ENCODE assay signal across 1 cellular context in the genomic region with DNA sequence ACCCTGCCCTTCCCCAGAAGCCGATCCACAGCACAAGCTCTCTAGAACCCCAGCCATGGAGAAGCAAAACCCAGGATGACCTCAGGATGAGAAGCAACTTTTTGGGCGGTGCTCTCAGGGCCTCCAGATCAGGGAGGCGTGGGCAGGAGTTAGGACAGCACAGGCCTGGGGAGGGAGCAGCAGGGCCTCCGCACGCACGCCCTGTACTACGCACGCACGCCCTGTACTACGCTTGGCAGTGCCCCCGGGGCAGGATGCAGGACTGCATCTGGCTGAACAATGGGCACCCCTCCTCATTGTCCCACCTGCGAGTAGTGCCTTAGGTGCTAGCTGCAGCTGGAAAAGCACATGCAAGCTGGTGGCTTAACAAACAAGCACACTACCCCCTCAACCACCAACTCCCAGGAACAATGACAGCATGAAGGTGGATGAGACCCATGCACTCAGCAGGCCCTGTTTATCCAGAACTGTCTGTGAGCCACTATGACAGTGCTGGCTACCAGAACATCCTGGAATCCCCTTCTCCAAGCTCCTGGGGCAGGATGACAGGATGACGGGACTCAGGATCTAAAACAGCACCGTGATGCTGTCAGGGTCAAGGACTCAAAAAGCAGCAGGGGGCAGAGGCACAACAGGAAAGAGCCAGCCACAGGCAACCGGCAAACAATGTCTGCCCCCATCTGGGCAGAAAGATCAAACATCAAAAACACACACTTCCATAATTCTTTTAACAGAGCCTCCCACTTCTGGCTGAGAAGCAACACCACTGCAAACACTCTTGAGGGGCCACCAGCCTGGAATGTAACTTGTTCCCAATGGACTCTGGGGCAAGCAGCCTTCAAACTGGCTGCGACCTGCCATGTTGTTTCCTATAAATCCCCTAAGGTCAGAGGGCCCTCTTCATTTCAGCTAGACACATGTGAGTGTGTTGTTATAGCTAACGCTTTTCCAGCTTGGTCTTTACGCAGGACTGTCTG.
TF ChIP-seq lines count a peak whose summit lies in the region.

No MANE protein-coding gene starts in this region.

TF ChIP-seq in HepG2, 621 proteins besides CTCF, POLR2A, EP300 and RAD21 (continued from another document and continues in another):
- TF ChIP-seq, protein P1, sequence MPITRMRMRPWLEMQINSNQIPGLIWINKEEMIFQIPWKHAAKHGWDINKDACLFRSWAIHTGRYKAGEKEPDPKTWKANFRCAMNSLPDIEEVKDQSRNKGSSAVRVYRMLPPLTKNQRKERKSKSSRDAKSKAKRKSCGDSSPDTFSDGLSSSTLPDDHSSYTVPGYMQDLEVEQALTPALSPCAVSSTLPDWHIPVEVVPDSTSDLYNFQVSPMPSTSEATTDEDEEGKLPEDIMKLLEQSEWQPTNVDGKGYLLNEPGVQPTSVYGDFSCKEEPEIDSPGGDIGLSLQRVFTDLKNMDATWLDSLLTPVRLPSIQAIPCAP (CRISPR knock-in tag; IDR thresholded peaks at IDR 0.05; ENCODE audit: low read depth) = no peak
- TF ChIP-seq, protein P2, sequence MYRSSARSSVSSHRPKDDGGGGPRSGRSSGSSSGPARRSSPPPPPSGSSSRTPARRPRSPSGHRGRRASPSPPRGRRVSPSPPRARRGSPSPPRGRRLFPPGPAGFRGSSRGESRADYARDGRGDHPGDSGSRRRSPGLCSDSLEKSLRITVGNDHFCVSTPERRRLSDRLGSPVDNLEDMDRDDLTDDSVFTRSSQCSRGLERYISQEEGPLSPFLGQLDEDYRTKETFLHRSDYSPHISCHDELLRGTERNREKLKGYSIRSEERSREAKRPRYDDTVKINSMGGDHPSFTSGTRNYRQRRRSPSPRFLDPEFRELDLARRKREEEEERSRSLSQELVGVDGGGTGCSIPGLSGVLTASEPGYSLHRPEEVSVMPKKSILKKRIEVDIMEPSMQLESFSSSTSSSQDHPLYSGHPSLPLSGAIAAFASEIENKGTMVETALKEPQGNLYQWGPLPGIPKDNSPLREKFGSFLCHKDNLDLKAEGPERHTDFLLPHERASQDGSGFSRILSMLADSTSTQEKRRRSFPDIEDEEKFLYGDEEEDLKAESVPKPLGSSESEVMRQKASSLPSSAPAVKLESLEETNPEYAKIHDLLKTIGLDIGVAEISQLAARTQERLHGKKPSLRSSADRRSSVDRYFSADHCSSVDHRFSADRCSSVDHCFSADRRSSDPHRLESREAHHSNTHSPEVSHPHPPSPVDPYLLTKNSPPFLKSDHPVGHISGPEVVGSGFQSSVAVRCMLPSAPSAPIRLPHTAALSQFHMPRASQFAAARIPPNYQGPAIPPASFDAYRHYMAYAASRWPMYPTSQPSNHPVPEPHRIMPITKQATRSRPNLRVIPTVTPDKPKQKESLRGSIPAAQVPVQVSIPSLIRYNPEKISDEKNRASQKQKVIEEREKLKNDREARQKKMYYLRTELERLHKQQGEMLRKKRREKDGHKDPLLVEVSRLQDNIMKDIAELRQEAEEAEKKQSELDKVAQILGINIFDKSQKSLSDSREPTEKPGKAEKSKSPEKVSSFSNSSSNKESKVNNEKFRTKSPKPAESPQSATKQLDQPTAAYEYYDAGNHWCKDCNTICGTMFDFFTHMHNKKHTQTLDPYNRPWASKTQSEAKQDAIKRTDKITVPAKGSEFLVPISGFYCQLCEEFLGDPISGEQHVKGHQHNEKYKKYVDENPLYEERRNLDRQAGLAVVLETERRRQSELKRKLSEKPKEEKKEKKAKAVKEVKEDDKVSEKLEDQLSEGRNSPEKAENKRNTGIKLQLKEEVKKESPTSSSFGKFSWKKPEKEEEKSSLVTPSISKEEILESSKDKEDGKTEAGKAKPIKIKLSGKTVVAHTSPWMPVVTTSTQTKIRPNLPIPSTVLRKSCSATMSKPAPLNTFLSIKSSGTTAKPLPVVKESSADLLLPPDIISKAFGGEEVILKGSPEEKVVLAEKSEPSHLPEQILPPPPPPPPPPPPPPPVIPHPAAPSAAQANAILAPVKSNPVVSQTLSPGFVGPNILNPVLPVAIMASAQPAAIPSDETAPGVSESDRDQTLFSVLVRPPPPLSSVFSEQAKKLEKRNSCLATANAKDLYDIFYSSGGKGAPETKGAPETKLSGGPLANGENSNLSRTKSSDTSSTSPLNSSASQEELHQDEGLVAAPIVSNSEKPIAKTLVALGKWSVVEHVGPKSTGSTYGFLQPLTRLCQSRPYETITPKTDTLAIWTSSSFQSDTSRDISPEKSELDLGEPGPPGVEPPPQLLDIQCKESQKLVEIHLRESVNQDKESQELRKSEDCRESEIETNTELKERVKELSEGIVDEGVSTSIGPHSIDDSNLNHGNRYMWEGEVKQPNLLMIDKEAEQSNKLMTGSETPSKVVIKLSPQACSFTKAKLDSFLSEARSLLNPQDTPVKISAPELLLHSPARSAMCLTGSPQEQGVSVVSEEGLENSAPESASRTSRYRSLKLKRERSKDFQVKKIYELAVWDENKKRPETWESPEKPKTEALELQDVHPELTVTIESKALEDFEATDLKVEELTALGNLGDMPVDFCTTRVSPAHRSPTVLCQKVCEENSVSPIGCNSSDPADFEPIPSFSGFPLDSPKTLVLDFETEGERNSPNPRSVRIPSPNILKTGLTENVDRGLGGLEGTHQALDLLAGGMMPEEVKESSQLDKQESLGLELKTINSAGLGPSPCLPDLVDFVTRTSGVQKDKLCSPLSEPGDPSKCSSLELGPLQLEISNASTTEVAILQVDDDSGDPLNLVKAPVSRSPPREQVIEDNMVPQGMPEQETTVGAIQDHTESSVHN (CRISPR knock-in tag; IDR thresholded peaks at IDR 0.05) = no peak
- TF ChIP-seq FLYWCH1 (CRISPR knock-in tag; IDR thresholded peaks at IDR 0.05) = no peak
- TF ChIP-seq ZNF780A (CRISPR knock-in tag; IDR thresholded peaks at IDR 0.05) = no peak
- no peak for TF ChIP-seq ASH2L (IDR thresholded peaks at IDR 0.05; ENCODE audit: insufficient read length, low read depth, low read length)
- TF ChIP-seq ATM (IDR thresholded peaks at IDR 0.05; ENCODE audit: borderline replicate concordance) = no peak
- TF ChIP-seq, protein P3, sequence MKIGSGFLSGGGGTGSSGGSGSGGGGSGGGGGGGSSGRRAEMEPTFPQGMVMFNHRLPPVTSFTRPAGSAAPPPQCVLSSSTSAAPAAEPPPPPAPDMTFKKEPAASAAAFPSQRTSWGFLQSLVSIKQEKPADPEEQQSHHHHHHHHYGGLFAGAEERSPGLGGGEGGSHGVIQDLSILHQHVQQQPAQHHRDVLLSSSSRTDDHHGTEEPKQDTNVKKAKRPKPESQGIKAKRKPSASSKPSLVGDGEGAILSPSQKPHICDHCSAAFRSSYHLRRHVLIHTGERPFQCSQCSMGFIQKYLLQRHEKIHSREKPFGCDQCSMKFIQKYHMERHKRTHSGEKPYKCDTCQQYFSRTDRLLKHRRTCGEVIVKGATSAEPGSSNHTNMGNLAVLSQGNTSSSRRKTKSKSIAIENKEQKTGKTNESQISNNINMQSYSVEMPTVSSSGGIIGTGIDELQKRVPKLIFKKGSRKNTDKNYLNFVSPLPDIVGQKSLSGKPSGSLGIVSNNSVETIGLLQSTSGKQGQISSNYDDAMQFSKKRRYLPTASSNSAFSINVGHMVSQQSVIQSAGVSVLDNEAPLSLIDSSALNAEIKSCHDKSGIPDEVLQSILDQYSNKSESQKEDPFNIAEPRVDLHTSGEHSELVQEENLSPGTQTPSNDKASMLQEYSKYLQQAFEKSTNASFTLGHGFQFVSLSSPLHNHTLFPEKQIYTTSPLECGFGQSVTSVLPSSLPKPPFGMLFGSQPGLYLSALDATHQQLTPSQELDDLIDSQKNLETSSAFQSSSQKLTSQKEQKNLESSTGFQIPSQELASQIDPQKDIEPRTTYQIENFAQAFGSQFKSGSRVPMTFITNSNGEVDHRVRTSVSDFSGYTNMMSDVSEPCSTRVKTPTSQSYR (CRISPR knock-in tag; IDR thresholded peaks at IDR 0.05; ENCODE audit: borderline replicate concordance) = no peak
- TF ChIP-seq ZNF577 (CRISPR knock-in tag; IDR thresholded peaks at IDR 0.05; ENCODE audit: borderline replicate concordance, low read depth) = no peak
- TF ChIP-seq MIXL1 (CRISPR knock-in tag; IDR thresholded peaks at IDR 0.05) = no peak
- TF ChIP-seq ZBTB42 (CRISPR knock-in tag; IDR thresholded peaks at IDR 0.05) = no peak
- TF ChIP-seq HNF4A (CRISPR knock-in tag; IDR thresholded peaks at IDR 0.05) = 0 out of 2 replicates have a peak, but pooled peaks have one; percentile 22
- no peak for TF ChIP-seq ZC3H4 (CRISPR knock-in tag; IDR thresholded peaks at IDR 0.05; ENCODE audit: borderline replicate concordance)
- no peak for TF ChIP-seq ZBTB7A (CRISPR knock-in tag; IDR thresholded peaks at IDR 0.05)
- TF ChIP-seq ELF3 (CRISPR knock-in tag; IDR thresholded peaks at IDR 0.05) = peak; percentile 49; the same call in 1 of the 2 replicates
- TF ChIP-seq, protein P4, sequence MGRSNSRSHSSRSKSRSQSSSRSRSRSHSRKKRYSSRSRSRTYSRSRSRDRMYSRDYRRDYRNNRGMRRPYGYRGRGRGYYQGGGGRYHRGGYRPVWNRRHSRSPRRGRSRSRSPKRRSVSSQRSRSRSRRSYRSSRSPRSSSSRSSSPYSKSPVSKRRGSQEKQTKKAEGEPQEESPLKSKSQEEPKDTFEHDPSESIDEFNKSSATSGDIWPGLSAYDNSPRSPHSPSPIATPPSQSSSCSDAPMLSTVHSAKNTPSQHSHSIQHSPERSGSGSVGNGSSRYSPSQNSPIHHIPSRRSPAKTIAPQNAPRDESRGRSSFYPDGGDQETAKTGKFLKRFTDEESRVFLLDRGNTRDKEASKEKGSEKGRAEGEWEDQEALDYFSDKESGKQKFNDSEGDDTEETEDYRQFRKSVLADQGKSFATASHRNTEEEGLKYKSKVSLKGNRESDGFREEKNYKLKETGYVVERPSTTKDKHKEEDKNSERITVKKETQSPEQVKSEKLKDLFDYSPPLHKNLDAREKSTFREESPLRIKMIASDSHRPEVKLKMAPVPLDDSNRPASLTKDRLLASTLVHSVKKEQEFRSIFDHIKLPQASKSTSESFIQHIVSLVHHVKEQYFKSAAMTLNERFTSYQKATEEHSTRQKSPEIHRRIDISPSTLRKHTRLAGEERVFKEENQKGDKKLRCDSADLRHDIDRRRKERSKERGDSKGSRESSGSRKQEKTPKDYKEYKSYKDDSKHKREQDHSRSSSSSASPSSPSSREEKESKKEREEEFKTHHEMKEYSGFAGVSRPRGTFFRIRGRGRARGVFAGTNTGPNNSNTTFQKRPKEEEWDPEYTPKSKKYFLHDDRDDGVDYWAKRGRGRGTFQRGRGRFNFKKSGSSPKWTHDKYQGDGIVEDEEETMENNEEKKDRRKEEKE (IDR thresholded peaks at IDR 0.05) = no peak
- TF ChIP-seq, protein P5, sequence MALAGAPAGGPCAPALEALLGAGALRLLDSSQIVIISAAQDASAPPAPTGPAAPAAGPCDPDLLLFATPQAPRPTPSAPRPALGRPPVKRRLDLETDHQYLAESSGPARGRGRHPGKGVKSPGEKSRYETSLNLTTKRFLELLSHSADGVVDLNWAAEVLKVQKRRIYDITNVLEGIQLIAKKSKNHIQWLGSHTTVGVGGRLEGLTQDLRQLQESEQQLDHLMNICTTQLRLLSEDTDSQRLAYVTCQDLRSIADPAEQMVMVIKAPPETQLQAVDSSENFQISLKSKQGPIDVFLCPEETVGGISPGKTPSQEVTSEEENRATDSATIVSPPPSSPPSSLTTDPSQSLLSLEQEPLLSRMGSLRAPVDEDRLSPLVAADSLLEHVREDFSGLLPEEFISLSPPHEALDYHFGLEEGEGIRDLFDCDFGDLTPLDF (CRISPR knock-in tag; IDR thresholded peaks at IDR 0.05) = no peak
- TF ChIP-seq ZNF326 (CRISPR knock-in tag; IDR thresholded peaks at IDR 0.05; ENCODE audit: borderline replicate concordance) = no peak
- no peak for TF ChIP-seq PHF20 (CRISPR knock-in tag; IDR thresholded peaks at IDR 0.05)
- no peak for TF ChIP-seq TAF1 (CRISPR knock-in tag; IDR thresholded peaks at IDR 0.05)
- TF ChIP-seq MBNL3 (CRISPR knock-in tag; conservative IDR thresholded peaks at IDR 0.05) = no peak
- TF ChIP-seq DMAP1 (CRISPR knock-in tag; IDR thresholded peaks at IDR 0.05) = no peak
- TF ChIP-seq NR2F1 (CRISPR knock-in tag; IDR thresholded peaks at IDR 0.05) = no peak
- 0 out of 2 replicates have a peak, but pooled peaks have one; percentile 15 for TF ChIP-seq GATAD1 (CRISPR knock-in tag; IDR thresholded peaks at IDR 0.05)
- TF ChIP-seq FOXK2 (IDR thresholded peaks at IDR 0.05) = no peak
- TF ChIP-seq, protein P6, sequence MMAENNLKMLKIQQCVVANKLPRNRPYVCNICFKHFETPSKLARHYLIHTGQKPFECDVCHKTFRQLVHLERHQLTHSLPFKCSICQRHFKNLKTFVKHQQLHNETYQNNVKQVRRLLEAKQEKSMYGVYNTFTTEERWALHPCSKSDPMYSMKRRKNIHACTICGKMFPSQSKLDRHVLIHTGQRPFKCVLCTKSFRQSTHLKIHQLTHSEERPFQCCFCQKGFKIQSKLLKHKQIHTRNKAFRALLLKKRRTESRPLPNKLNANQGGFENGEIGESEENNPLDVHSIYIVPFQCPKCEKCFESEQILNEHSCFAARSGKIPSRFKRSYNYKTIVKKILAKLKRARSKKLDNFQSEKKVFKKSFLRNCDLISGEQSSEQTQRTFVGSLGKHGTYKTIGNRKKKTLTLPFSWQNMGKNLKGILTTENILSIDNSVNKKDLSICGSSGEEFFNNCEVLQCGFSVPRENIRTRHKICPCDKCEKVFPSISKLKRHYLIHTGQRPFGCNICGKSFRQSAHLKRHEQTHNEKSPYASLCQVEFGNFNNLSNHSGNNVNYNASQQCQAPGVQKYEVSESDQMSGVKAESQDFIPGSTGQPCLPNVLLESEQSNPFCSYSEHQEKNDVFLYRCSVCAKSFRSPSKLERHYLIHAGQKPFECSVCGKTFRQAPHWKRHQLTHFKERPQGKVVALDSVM (CRISPR knock-in tag; IDR thresholded peaks at IDR 0.05) = no peak
- no peak for TF ChIP-seq ZNF549 (CRISPR knock-in tag; IDR thresholded peaks at IDR 0.05)
- no peak for TF ChIP-seq FOSL2 (CRISPR knock-in tag; IDR thresholded peaks at IDR 0.05)
- TF ChIP-seq, protein P7, sequence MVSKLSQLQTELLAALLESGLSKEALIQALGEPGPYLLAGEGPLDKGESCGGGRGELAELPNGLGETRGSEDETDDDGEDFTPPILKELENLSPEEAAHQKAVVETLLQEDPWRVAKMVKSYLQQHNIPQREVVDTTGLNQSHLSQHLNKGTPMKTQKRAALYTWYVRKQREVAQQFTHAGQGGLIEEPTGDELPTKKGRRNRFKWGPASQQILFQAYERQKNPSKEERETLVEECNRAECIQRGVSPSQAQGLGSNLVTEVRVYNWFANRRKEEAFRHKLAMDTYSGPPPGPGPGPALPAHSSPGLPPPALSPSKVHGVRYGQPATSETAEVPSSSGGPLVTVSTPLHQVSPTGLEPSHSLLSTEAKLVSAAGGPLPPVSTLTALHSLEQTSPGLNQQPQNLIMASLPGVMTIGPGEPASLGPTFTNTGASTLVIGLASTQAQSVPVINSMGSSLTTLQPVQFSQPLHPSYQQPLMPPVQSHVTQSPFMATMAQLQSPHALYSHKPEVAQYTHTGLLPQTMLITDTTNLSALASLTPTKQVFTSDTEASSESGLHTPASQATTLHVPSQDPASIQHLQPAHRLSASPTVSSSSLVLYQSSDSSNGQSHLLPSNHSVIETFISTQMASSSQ (IDR thresholded peaks at IDR 0.05; ENCODE audit: low read depth) = no peak
- TF ChIP-seq, protein P7 (CRISPR knock-in tag; IDR thresholded peaks at IDR 0.05; ENCODE audit: borderline replicate concordance) = no peak
- no peak for TF ChIP-seq ZNF883 (CRISPR knock-in tag; IDR thresholded peaks at IDR 0.05; ENCODE audit: not compliant biosample characterization)
